1 cellular context compared by ENCODE assay signal in genomic region chr14:67241416-67242362, GRCh38.
A peak's percentile ranks its signal among the peaks of the same experiment; 100 is the strongest.
TF ChIP-seq lines count a peak whose summit lies in the region.

PALS1 (plus strand) TSS chr14:67241435; CDS start chr14:67279171, 37,736 bp downstream.

TF ChIP-seq in H1, 55 proteins besides CTCF, POLR2A, EP300 and RAD21 (continued from another document):
- peak; percentile 81 for TF ChIP-seq PHF8 (conservative IDR thresholded peaks at IDR 0.05; ENCODE audit: low read depth, low read length)
- peak; percentile 80 for TF ChIP-seq ASH2L (IDR thresholded peaks at IDR 0.05; ENCODE audit: low read length)
- no peak for TF ChIP-seq KDM1A (IDR thresholded peaks at IDR 0.05; ENCODE audit: borderline replicate concordance, low read length)
- TF ChIP-seq CREB1 (IDR thresholded peaks at IDR 0.05): peak; percentile 66; the same call in 1 of the 2 replicates
- TF ChIP-seq TBP (IDR thresholded peaks at IDR 0.05; ENCODE audit: low read depth, low read length): peak; percentile 21
- TF ChIP-seq TEAD4 (IDR thresholded peaks at IDR 0.05; ENCODE audit: low read depth, low read length): no peak
- peak; percentile 60; the same call in 1 of the 2 replicates for TF ChIP-seq POLR2AphosphoS5 (IDR thresholded peaks at IDR 0.05; ENCODE audit: low read depth, low read length)
- TF ChIP-seq EZH2 (IDR thresholded peaks at IDR 0.05; ENCODE audit: low read depth, low read length, severe bottlenecking): no peak
- 0 out of 2 replicates have a peak, but pooled peaks have one; percentile 48 for TF ChIP-seq TAF1 (IDR thresholded peaks at IDR 0.05; ENCODE audit: low read depth, low read length)
- peak; percentile 71 for TF ChIP-seq BACH1 (IDR thresholded peaks at IDR 0.05; ENCODE audit: low read length)
TF ChIP-seq in H1: peak in this region for 12.
